In the genomic region with DNA sequence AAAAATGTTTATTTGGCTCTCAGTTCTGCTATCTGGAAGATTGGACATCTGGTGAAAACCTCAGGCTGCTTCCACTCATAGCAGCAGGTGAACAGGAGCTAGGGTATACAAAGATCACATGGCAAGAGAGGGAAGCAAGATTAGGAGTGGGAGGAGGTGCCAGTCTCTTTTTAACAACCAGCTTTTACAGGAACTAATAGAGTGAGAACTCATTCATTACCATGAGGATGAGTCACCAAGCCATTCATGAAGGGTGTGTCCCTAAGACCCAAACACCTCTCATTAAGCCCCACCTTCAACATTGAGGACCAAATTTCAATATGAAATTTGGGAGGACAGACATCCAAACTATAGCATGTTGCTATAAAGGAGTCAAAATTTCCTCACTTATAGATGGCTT, we compare ENCODE assay signal across 19 cellular contexts.
"Had no signal": no experiment of that assay in that cellular context is flagged by ENCODE, and none has a peak within 500 bp of the region (broad histone marks: within the 10 kb centered on the region; RNA-seq: fewer than 3 reads in every experiment).

No MANE protein-coding gene starts in this region.

- H3K9me3 ChIP-seq: esophagus squamous epithelium, neutrophil, thoracic aorta had no signal

- H3K27ac ChIP-seq: epithelial cell of prostate, esophagus squamous epithelium, neutrophil, psoas muscle, right atrium auricular region, sigmoid colon, skin epidermis, stomach, thoracic aorta had no signal

- H3K27me3 ChIP-seq: esophagus squamous epithelium, neutrophil, right atrium auricular region, sigmoid colon, stomach had no signal

- H3K4me1 ChIP-seq: esophagus squamous epithelium, psoas muscle, right atrium auricular region, sigmoid colon, stomach had no signal

- ATAC-seq: left colon; naive thymus-derived CD4-positive, alpha-beta T cell; psoas muscle had no signal

- DNase-seq: effector memory CD4-positive, alpha-beta T cell; esophagus squamous epithelium; foreskin fibroblast; kidney; left colon; naive thymus-derived CD4-positive, alpha-beta T cell; nephron progenitor cell; psoas muscle; sigmoid colon; stimulated activated CD4-positive, alpha-beta T cell treated with anti-CD3 and anti-CD28 coated beads, Interleukin-12 subunit alpha, Interleukin-12 subunit beta, amount 100 ng/mL, for 4 hours; stimulated activated naive CD4-positive, alpha-beta T cell; stomach; substantia nigra; trophoblast cell had no signal

- H3K4me3 ChIP-seq: esophagus squamous epithelium, psoas muscle, right atrium auricular region, sigmoid colon, skin epidermis, stomach, thoracic aorta had no signal

- H3K36me3 ChIP-seq: esophagus squamous epithelium, neutrophil, right atrium auricular region, sigmoid colon, stomach, thoracic aorta had no signal
